ENCODE assay signal across 4 cellular contexts in genomic region chr3:132641427-132641826, GRCh38. TPM values are rescaled to one million over a fixed set of nuclear protein-coding genes. Genes with fewer than 3 reads are reported as not detected.
"Had no signal": no experiment of that assay in that cellular context is flagged by ENCODE, and none has a peak within 500 bp of the region (broad histone marks: within the 10 kb centered on the region; RNA-seq: fewer than 3 reads in every experiment).

No MANE protein-coding gene starts in this region.

RNA-seq across cellular contexts. Expression of gene ACKR4, which starts 44.4 kb away (rescaled TPM):
- total RNA-seq: smooth muscle cell, vagina had no signal
- polyA plus RNA-seq: naive thymus-derived CD4-positive, alpha-beta T cell; neural cell; smooth muscle cell had no signal
